ENCODE assay signal across 9 cellular contexts in genomic region chr17:76868669-76869208, GRCh38. TPM values are rescaled to one million over a fixed set of nuclear protein-coding genes. Genes with fewer than 3 reads are reported as not detected.
DNase-seq lines count a peak whose midpoint lies in the region; ATAC-seq and TF ChIP-seq lines count a peak whose summit lies in the region.
"Had no signal": no experiment of that assay in that cellular context is flagged by ENCODE, and none has a peak within 500 bp of the region (broad histone marks: within the 10 kb centered on the region; RNA-seq: fewer than 3 reads in every experiment).

No MANE protein-coding gene starts in this region.

- peak; percentile 62 for DNase-seq in activated CD8-positive, alpha-beta memory T cell treated with anti-CD3 and anti-CD28 coated beads for 24 hours
- DNase-seq in activated CD8-positive, alpha-beta memory T cell treated with anti-CD3 and anti-CD28 coated beads, Interleukin-2, amount 50 U/mL, for 48 hours, result no peak
- DNase-seq in activated CD8-positive, alpha-beta T cell treated with anti-CD3 and anti-CD28 coated beads, Interleukin-2, amount 10 ng/mL, durations not matched to agents 7 days and 5 days, result no peak
- no peak for DNase-seq in tibial artery
- DNase-seq in DMS153 treated with DMSO at 0.1 percent for 48 hours (lab: John Stamatoyannopoulos, UW; ENCODE audit: unreplicated experiment), result no peak
- no peak for DNase-seq in cerebellum (ENCODE audit: low spot score)
- DNase-seq: NCI-H524 treated with DMSO at 0.1 percent for 48 hours had no signal

- H3K4me3 Mint-ChIP-seq in activated CD8-positive, alpha-beta T cell treated with anti-CD3 and anti-CD28 coated beads, Interleukin-2, amount 10 ng/mL, durations not matched to agents 7 days and 5 days, result no peak overlapping the region

- H3K27ac ChIP-seq in tibial artery, result no peak overlapping the region

- no peaks in the 10 kb centered on the region for H3K9me3 ChIP-seq in tibial artery

- H3K27ac Mint-ChIP-seq in activated CD8-positive, alpha-beta T cell treated with anti-CD3 and anti-CD28 coated beads, Interleukin-2, amount 10 ng/mL, durations not matched to agents 7 days and 5 days, result no peak overlapping the region

- CTCF ChIA-PET in activated CD8-positive, alpha-beta T cell treated with anti-CD3 and anti-CD28 coated beads, Interleukin-2, amount 10 ng/mL, durations not matched to agents 7 days and 5 days (lab: Charles Lee), result interaction anchor here (1.0 to 6.8 kb wide), 21 partner anchors 10 to 259 kb away, joined by 3 to 87 read pairs (median 4); no protein-coding TSS in a partner anchor

- peaks cover 15% of the 10 kb centered on the region for H3K4me1 Mint-ChIP-seq in activated CD8-positive, alpha-beta T cell treated with anti-CD3 and anti-CD28 coated beads, Interleukin-2, amount 10 ng/mL, durations not matched to agents 7 days and 5 days (ENCODE audit: low read depth)

- peaks cover 6 to 86% of the 10 kb centered on the region in 2 donors for H3K27me3 ChIP-seq in tibial artery

- no peaks in the 10 kb centered on the region for H3K36me3 Mint-ChIP-seq in activated CD8-positive, alpha-beta T cell treated with anti-CD3 and anti-CD28 coated beads, Interleukin-2, amount 10 ng/mL, durations not matched to agents 7 days and 5 days (ENCODE audit: low read depth)

- H3K9me3 Mint-ChIP-seq in activated CD8-positive, alpha-beta T cell treated with anti-CD3 and anti-CD28 coated beads, Interleukin-2, amount 10 ng/mL, durations not matched to agents 7 days and 5 days (ENCODE audit: insufficient read depth), result no peaks in the 10 kb centered on the region

- peaks cover 0 to 26% (median 20%) of the 10 kb centered on the region in 4 donors for H3K4me1 ChIP-seq in tibial artery

- intact Hi-C loops in tibial artery (cut with DNase I; ENCODE audit: low total_unique reads), result loop anchor here (5.0 kb wide), 1 partner anchor 189 kb away; no protein-coding TSS in a partner anchor

- H3K36me3 ChIP-seq in tibial artery, result no peaks in the 10 kb centered on the region

- H3K27me3 Mint-ChIP-seq in activated CD8-positive, alpha-beta T cell treated with anti-CD3 and anti-CD28 coated beads, Interleukin-2, amount 10 ng/mL, durations not matched to agents 7 days and 5 days (ENCODE audit: low read depth), result peaks cover 28% of the 10 kb centered on the region

- ATAC-seq in activated CD8-positive, alpha-beta T cell treated with anti-CD3 and anti-CD28 coated beads, Interleukin-2, amount 10 ng/mL, durations not matched to agents 7 days and 5 days, result peak; percentile 29
- ATAC-seq in GM21526 (IDR thresholded peaks at IDR 0.05; ENCODE audit: low FRiP score, unreplicated experiment), result no peak

- TF ChIP-seq CTCF in tibial artery (IDR thresholded peaks at IDR 0.05), result no peak

- peak overlapping the region; percentile 43 for H3K4me3 ChIP-seq in iPS-11a (ENCODE audit: low read depth, low read length)
- peak overlapping the region; percentile 32 to 34 for H3K4me3 ChIP-seq in tibial artery

- POLR2A ChIA-PET in activated CD8-positive, alpha-beta T cell treated with anti-CD3 and anti-CD28 coated beads, Interleukin-2, amount 10 ng/mL, durations not matched to agents 7 days and 5 days (lab: Charles Lee), result interaction anchor here (1.4 kb wide), 1 partner anchor 187 kb away, joined by 6 read pairs; no protein-coding TSS in a partner anchor

RNA-seq across cellular contexts. Expression of gene MGAT5B, which starts 0.5 kb away (rescaled TPM):
- total RNA-seq in activated CD8-positive, alpha-beta T cell treated with anti-CD3 and anti-CD28 coated beads, Interleukin-2, amount 10 ng/mL, durations not matched to agents 7 days and 5 days, result under 1 TPM in 1 of 2 experiments, not detected in 1; 0.26 TPM
- total RNA-seq in cerebellum, result 28.4 TPM

Comparison
In these comparisons a context has a peak if more than half of its experiments do, and no peak if none do; other contexts are left out.
1. RNA of gene MGAT5B, which starts 0.5 kb away (total RNA-seq): 28.4 TPM in cerebellum (single experiment); 0.26 TPM in activated CD8-positive, alpha-beta T cell treated with anti-CD3 and anti-CD28 coated beads, Interleukin-2, amount 10 ng/mL, durations not matched to agents 7 days and 5 days; every median in the first group is over 10 times any median in the second.